Comparison of ENCODE assay signal across 1 cellular context in the genomic region with DNA sequence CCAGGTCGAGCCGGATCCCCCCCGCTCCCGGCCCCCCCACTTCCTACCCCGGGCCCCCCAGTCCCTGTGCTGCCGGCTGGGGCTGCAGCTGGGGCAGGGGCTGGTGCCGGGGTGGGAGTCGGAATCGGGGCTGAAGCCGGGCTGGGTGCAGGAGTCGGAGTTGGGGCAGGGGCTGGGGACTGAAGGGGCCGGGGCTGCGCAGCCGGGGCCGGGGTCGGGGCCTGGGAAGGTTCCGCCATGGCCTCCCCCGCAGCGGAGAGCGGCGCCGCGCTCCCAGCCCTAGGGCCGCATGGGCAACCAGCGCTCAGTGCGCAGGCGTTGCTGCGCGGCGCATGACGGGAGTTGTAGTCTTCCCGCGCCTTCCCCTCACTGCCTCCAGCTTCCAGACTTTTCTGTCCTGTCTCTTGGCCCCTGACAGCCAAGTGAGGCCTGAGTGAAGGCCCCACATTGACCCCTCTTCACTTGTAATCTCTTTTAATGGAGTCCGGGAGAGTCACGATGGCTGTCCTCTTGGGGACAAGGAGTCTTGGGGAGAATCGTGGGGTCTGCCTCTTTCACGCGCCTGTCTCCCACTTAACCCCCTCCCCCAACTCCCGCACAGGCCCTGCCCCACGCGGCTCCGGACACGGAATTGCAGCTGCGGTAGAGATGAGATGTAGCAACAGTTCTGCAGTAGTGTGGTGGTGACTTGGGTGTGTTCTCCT.
A peak's percentile ranks its signal among the peaks of the same experiment; 100 is the strongest.
TF ChIP-seq lines count a peak whose summit lies in the region.

A gene (minus strand): TSS at position 302 of the 704 bp plus-strand sequence. CDS start 63 bp downstream, at position 239.

TF ChIP-seq in HEK293, 187 proteins besides CTCF, POLR2A, EP300 and RAD21 (continued from another document and continues in another):
- TF ChIP-seq, protein P1, sequence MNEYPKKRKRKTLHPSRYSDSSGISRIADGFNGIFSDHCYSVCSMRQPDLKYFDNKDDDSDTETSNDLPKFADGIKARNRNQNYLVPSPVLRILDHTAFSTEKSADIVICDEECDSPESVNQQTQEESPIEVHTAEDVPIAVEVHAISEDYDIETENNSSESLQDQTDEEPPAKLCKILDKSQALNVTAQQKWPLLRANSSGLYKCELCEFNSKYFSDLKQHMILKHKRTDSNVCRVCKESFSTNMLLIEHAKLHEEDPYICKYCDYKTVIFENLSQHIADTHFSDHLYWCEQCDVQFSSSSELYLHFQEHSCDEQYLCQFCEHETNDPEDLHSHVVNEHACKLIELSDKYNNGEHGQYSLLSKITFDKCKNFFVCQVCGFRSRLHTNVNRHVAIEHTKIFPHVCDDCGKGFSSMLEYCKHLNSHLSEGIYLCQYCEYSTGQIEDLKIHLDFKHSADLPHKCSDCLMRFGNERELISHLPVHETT (tag by site-specific recombination; IDR thresholded peaks at IDR 0.05): no peak
- no peak for TF ChIP-seq ZNF155 (tag by site-specific recombination; IDR thresholded peaks at IDR 0.05)
- TF ChIP-seq, protein P2, sequence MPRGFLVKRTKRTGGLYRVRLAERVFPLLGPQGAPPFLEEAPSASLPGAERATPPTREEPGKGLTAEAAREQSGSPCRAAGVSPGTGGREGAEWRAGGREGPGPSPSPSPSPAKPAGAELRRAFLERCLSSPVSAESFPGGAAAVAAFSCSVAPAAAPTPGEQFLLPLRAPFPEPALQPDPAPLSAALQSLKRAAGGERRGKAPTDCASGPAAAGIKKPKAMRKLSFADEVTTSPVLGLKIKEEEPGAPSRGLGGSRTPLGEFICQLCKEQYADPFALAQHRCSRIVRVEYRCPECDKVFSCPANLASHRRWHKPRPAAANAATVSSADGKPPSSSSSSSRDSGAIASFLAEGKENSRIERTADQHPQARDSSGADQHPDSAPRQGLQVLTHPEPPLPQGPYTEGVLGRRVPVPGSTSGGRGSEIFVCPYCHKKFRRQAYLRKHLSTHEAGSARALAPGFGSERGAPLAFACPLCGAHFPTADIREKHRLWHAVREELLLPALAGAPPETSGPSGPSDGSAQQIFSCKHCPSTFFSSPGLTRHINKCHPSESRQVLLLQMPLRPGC (tag by site-specific recombination; IDR thresholded peaks at IDR 0.05): no peak
- TF ChIP-seq ZNF335 (tag by site-specific recombination; conservative IDR thresholded peaks at IDR 0.05): peak; percentile 75
- peak; percentile 42 for TF ChIP-seq SP3 (tag by site-specific recombination; IDR thresholded peaks at IDR 0.05)
- TF ChIP-seq ZNF791 (tag by site-specific recombination; IDR thresholded peaks at IDR 0.05): no peak
- no peak for TF ChIP-seq ZNF16 (tag by site-specific recombination; IDR thresholded peaks at IDR 0.05; ENCODE audit: low read depth)
- no peak for TF ChIP-seq KLF10 (tag by site-specific recombination; IDR thresholded peaks at IDR 0.05)
- TF ChIP-seq OSR2 (tag by site-specific recombination; IDR thresholded peaks at IDR 0.05): no peak
- no peak for TF ChIP-seq ZNF596 (tag by site-specific recombination; IDR thresholded peaks at IDR 0.05)
- TF ChIP-seq, protein P3, sequence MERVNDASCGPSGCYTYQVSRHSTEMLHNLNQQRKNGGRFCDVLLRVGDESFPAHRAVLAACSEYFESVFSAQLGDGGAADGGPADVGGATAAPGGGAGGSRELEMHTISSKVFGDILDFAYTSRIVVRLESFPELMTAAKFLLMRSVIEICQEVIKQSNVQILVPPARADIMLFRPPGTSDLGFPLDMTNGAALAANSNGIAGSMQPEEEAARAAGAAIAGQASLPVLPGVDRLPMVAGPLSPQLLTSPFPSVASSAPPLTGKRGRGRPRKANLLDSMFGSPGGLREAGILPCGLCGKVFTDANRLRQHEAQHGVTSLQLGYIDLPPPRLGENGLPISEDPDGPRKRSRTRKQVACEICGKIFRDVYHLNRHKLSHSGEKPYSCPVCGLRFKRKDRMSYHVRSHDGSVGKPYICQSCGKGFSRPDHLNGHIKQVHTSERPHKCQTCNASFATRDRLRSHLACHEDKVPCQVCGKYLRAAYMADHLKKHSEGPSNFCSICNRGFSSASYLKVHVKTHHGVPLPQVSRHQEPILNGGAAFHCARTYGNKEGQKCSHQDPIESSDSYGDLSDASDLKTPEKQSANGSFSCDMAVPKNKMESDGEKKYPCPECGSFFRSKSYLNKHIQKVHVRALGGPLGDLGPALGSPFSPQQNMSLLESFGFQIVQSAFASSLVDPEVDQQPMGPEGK (tag by site-specific recombination; IDR thresholded peaks at IDR 0.05): peak; percentile 25; the same call in 1 of the 2 replicates
- no peak for TF ChIP-seq TRIM28 (IDR thresholded peaks at IDR 0.05; ENCODE audit: borderline replicate concordance, low read length)
- no peak for TF ChIP-seq PRDM1 (tag by site-specific recombination; IDR thresholded peaks at IDR 0.05)
- TF ChIP-seq, protein P4, sequence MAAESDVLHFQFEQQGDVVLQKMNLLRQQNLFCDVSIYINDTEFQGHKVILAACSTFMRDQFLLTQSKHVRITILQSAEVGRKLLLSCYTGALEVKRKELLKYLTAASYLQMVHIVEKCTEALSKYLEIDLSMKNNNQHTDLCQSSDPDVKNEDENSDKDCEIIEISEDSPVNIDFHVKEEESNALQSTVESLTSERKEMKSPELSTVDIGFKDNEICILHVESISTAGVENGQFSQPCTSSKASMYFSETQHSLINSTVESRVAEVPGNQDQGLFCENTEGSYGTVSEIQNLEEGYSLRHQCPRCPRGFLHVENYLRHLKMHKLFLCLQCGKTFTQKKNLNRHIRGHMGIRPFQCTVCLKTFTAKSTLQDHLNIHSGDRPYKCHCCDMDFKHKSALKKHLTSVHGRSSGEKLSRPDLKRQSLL (tag by site-specific recombination; IDR thresholded peaks at IDR 0.05): no peak
- no peak for TF ChIP-seq REPIN1 (tag by site-specific recombination; IDR thresholded peaks at IDR 0.05; ENCODE audit: low read depth)
- no peak for TF ChIP-seq ZNF629 (tag by site-specific recombination; IDR thresholded peaks at IDR 0.05)
- no peak for TF ChIP-seq ZSCAN16 (tag by site-specific recombination; IDR thresholded peaks at IDR 0.05)
- no peak for TF ChIP-seq ZNF274 (IDR thresholded peaks at IDR 0.05; ENCODE audit: low read length)
- TF ChIP-seq ZNF274 (tag by site-specific recombination; IDR thresholded peaks at IDR 0.05; ENCODE audit: borderline replicate concordance): no peak
- TF ChIP-seq, protein P5, sequence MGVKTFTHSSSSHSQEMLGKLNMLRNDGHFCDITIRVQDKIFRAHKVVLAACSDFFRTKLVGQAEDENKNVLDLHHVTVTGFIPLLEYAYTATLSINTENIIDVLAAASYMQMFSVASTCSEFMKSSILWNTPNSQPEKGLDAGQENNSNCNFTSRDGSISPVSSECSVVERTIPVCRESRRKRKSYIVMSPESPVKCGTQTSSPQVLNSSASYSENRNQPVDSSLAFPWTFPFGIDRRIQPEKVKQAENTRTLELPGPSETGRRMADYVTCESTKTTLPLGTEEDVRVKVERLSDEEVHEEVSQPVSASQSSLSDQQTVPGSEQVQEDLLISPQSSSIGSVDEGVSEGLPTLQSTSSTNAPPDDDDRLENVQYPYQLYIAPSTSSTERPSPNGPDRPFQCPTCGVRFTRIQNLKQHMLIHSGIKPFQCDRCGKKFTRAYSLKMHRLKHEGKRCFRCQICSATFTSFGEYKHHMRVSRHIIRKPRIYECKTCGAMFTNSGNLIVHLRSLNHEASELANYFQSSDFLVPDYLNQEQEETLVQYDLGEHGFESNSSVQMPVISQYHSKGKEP (tag by site-specific recombination; IDR thresholded peaks at IDR 0.05): no peak
- peak; percentile 3; the same call in 1 of the 2 replicates for TF ChIP-seq ZBTB20 (tag by site-specific recombination; IDR thresholded peaks at IDR 0.05)
- TF ChIP-seq ZNF341 (tag by site-specific recombination; IDR thresholded peaks at IDR 0.05; ENCODE audit: low read depth): no peak
- peak; percentile 40; the same call in 1 of the 2 replicates for TF ChIP-seq ZFHX2 (tag by site-specific recombination; conservative IDR thresholded peaks at IDR 0.05)
- TF ChIP-seq TCF7L2 (IDR thresholded peaks at IDR 0.05; ENCODE audit: borderline replicate concordance, low read depth, low read length): no peak
- TF ChIP-seq, protein P6, sequence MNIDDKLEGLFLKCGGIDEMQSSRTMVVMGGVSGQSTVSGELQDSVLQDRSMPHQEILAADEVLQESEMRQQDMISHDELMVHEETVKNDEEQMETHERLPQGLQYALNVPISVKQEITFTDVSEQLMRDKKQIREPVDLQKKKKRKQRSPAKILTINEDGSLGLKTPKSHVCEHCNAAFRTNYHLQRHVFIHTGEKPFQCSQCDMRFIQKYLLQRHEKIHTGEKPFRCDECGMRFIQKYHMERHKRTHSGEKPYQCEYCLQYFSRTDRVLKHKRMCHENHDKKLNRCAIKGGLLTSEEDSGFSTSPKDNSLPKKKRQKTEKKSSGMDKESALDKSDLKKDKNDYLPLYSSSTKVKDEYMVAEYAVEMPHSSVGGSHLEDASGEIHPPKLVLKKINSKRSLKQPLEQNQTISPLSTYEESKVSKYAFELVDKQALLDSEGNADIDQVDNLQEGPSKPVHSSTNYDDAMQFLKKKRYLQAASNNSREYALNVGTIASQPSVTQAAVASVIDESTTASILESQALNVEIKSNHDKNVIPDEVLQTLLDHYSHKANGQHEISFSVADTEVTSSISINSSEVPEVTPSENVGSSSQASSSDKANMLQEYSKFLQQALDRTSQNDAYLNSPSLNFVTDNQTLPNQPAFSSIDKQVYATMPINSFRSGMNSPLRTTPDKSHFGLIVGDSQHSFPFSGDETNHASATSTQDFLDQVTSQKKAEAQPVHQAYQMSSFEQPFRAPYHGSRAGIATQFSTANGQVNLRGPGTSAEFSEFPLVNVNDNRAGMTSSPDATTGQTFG (tag by site-specific recombination; IDR thresholded peaks at IDR 0.05; ENCODE audit: borderline replicate concordance): no peak
- no peak for TF ChIP-seq GLI4 (tag by site-specific recombination; IDR thresholded peaks at IDR 0.05)
- no peak for TF ChIP-seq WT1 (tag by site-specific recombination; IDR thresholded peaks at IDR 0.05)
- TF ChIP-seq GLIS2 (tag by site-specific recombination; IDR thresholded peaks at IDR 0.05): peak; percentile 55; the same call in 1 of the 2 replicates
- no peak for TF ChIP-seq ZIC2 (tag by site-specific recombination; IDR thresholded peaks at IDR 0.05)
- TF ChIP-seq ZNF777 (tag by site-specific recombination; IDR thresholded peaks at IDR 0.05; ENCODE audit: borderline replicate concordance): no peak
- TF ChIP-seq ZNF184 (tag by site-specific recombination; IDR thresholded peaks at IDR 0.05): no peak
- no peak for TF ChIP-seq ZNF837 (tag by site-specific recombination; IDR thresholded peaks at IDR 0.05)
- no peak for TF ChIP-seq ZNF544 (tag by site-specific recombination; IDR thresholded peaks at IDR 0.05)
- TF ChIP-seq SALL2 (tag by site-specific recombination; IDR thresholded peaks at IDR 0.05; ENCODE audit: borderline replicate concordance): no peak
- TF ChIP-seq KLF9 (tag by site-specific recombination; IDR thresholded peaks at IDR 0.05; ENCODE audit: low read depth): no peak
- TF ChIP-seq, protein P7, sequence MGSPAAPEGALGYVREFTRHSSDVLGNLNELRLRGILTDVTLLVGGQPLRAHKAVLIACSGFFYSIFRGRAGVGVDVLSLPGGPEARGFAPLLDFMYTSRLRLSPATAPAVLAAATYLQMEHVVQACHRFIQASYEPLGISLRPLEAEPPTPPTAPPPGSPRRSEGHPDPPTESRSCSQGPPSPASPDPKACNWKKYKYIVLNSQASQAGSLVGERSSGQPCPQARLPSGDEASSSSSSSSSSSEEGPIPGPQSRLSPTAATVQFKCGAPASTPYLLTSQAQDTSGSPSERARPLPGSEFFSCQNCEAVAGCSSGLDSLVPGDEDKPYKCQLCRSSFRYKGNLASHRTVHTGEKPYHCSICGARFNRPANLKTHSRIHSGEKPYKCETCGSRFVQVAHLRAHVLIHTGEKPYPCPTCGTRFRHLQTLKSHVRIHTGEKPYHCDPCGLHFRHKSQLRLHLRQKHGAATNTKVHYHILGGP (tag by site-specific recombination; IDR thresholded peaks at IDR 0.05): no peak
- TF ChIP-seq, protein P8, sequence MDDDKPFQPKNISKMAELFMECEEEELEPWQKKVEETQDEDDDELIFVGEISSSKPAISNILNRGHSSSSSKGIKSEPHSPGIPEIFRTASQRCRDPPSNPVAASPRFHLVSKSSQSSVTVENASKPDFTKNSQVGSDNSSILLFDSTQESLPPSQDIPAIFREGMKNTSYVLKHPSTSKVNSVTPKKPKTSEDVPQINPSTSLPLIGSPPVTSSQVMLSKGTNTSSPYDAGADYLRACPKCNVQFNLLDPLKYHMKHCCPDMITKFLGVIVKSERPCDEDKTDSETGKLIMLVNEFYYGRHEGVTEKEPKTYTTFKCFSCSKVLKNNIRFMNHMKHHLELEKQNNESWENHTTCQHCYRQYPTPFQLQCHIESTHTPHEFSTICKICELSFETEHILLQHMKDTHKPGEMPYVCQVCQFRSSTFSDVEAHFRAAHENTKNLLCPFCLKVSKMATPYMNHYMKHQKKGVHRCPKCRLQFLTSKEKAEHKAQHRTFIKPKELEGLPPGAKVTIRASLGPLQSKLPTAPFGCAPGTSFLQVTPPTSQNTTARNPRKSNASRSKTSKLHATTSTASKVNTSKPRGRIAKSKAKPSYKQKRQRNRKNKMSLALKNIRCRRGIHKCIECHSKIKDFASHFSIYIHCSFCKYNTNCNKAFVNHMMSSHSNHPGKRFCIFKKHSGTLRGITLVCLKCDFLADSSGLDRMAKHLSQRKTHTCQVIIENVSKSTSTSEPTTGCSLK (tag by site-specific recombination; IDR thresholded peaks at IDR 0.05): no peak
- no peak for TF ChIP-seq ZNF132 (tag by site-specific recombination; IDR thresholded peaks at IDR 0.05; ENCODE audit: borderline replicate concordance)
- TF ChIP-seq ZNF114 (tag by site-specific recombination; IDR thresholded peaks at IDR 0.05): no peak
- TF ChIP-seq ZNF768 (tag by site-specific recombination; IDR thresholded peaks at IDR 0.05): no peak
- TF ChIP-seq, protein P9, sequence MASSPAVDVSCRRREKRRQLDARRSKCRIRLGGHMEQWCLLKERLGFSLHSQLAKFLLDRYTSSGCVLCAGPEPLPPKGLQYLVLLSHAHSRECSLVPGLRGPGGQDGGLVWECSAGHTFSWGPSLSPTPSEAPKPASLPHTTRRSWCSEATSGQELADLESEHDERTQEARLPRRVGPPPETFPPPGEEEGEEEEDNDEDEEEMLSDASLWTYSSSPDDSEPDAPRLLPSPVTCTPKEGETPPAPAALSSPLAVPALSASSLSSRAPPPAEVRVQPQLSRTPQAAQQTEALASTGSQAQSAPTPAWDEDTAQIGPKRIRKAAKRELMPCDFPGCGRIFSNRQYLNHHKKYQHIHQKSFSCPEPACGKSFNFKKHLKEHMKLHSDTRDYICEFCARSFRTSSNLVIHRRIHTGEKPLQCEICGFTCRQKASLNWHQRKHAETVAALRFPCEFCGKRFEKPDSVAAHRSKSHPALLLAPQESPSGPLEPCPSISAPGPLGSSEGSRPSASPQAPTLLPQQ (tag by site-specific recombination; IDR thresholded peaks at IDR 0.05): no peak
- TF ChIP-seq ZNF146 (tag by site-specific recombination; IDR thresholded peaks at IDR 0.05): no peak
- TF ChIP-seq ZNF211 (tag by site-specific recombination; IDR thresholded peaks at IDR 0.05; ENCODE audit: low read depth): no peak
- no peak for TF ChIP-seq ZNF214 (tag by site-specific recombination; IDR thresholded peaks at IDR 0.05; ENCODE audit: borderline replicate concordance)
- peak; percentile 64; the same call in 1 of the 2 replicates for TF ChIP-seq YY1 (tag by site-specific recombination; IDR thresholded peaks at IDR 0.05)
- 0 out of 2 replicates have a peak, but pooled peaks have one; percentile 10 for TF ChIP-seq EGR2 (tag by site-specific recombination; IDR thresholded peaks at IDR 0.05; ENCODE audit: low read depth)
- TF ChIP-seq HOXA7 (CRISPR knock-in tag; IDR thresholded peaks at IDR 0.05; ENCODE audit: borderline replicate concordance): no peak
- TF ChIP-seq ZNF561 (tag by site-specific recombination; IDR thresholded peaks at IDR 0.05; ENCODE audit: borderline replicate concordance): no peak; the same call in 1 of the 2 replicates
- TF ChIP-seq KLF8 (tag by site-specific recombination; IDR thresholded peaks at IDR 0.05): no peak
